Comparison of ENCODE assay signal across 10 cellular contexts in genomic region chr17:32558997-32559650, GRCh38.
DNase-seq lines count a peak whose midpoint lies in the region; ATAC-seq and TF ChIP-seq lines count a peak whose summit lies in the region.
"Had no signal": no experiment of that assay in that cellular context is flagged by ENCODE, and none has a peak within 500 bp of the region (broad histone marks: within the 10 kb centered on the region; RNA-seq: fewer than 3 reads in every experiment).

No MANE protein-coding gene starts in this region.

- peak overlapping the region in 8 of 10 donors; percentile 23 to 70 (median 54) for H3K4me3 Mint-ChIP-seq in naive thymus-derived CD8-positive, alpha-beta T cell

- no peak for TF ChIP-seq CTCF in MM.1S (IDR thresholded peaks at IDR 0.05; ENCODE audit: low read length)
- no peak for TF ChIP-seq CTCF in tibial nerve (IDR thresholded peaks at IDR 0.05)
- no peak for TF ChIP-seq CTCF in stomach (IDR thresholded peaks at IDR 0.05)

- H3K36me3 ChIP-seq in MM.1S (replicated peaks; ENCODE audit: insufficient read depth, low read length) (no peaks in the 10 kb centered on the region), tibial nerve (no peaks in the 10 kb centered on the region), stomach (no peaks in the 10 kb centered on the region)

- TF ChIP-seq POLR2A in tibial nerve (IDR thresholded peaks at IDR 0.05) = no peak
- no peak for TF ChIP-seq POLR2A in stomach (IDR thresholded peaks at IDR 0.05)

- no peaks in the 10 kb centered on the region for H3K9me3 Mint-ChIP-seq in naive thymus-derived CD8-positive, alpha-beta T cell
- H3K9me3 Mint-ChIP-seq: activated naive CD4-positive, alpha-beta T cell treated with anti-CD3 and anti-CD28 coated beads, Interleukin-2, amount 50 U/mL, for 72 hours had no signal

- H3K9ac ChIP-seq in MM.1S (ENCODE audit: low read length) = no peak overlapping the region

- no peaks in the 10 kb centered on the region for H4K20me1 ChIP-seq in MM.1S (ENCODE audit: insufficient read depth, low read length)

- no peak overlapping the region for H3K4me3 ChIP-seq in MM.1S (ENCODE audit: low read length)
- H3K4me3 ChIP-seq in right cardiac atrium (ENCODE audit: low read length) = no peak overlapping the region
- no peak overlapping the region for H3K4me3 ChIP-seq in tibial nerve
- H3K4me3 ChIP-seq in stomach = no peak overlapping the region

- intact Hi-C loops in right cardiac atrium (cut with DNase I) (no loop called here), stomach (cut with DNase I; ENCODE audit: low total_unique reads) (no loop called here)

- H2AFZ ChIP-seq in MM.1S (ENCODE audit: low read length) = no peak overlapping the region

- 70% methylated on average over 4 of the region's 4 CpGs for WGBS in right cardiac atrium
- 70 to 76% methylated on average over 4 of the region's 4 CpGs for WGBS in tibial nerve, 2 donors
- 65 to 75% (median 71%) methylated on average over 4 of the region's 4 CpGs for WGBS in stomach, 5 donors

- no peaks in the 10 kb centered on the region for H3K9me2 ChIP-seq in MM.1S (replicated peaks; ENCODE audit: insufficient read depth, low read length)

- H3K27me3 ChIP-seq in MM.1S (replicated peaks; ENCODE audit: insufficient read depth, low read length) (no peaks in the 10 kb centered on the region), right cardiac atrium (ENCODE audit: control insufficient read depth, insufficient read depth) (no peaks in the 10 kb centered on the region), tibial nerve (no peaks in the 10 kb centered on the region), stomach (no peaks in the 10 kb centered on the region)

- no peak overlapping the region for H3K4me2 ChIP-seq in MM.1S (ENCODE audit: low read depth, low read length)

- DNase-seq in DMS 273 (lab: John Stamatoyannopoulos, UW; ENCODE audit: unreplicated experiment) (peak; percentile 23), DMS 273 treated with DMSO at 0.1 percent for 48 hours (lab: John Stamatoyannopoulos, UW) (no peak), MM.1S (peak; percentile 75), right cardiac atrium (no peak), tibial nerve (ENCODE audit: low spot score in 2 of 2) (no peak), stomach (no peak)
- DNase-seq in naive thymus-derived CD8-positive, alpha-beta T cell = no peak

- no peaks in the 10 kb centered on the region for H3F3A ChIP-seq in MM.1S (ENCODE audit: insufficient read depth, low read length)

- TF ChIP-seq EP300 in tibial nerve (IDR thresholded peaks at IDR 0.05) (no peak), stomach (IDR thresholded peaks at IDR 0.05) (no peak)

- H3K4me1 Mint-ChIP-seq in naive thymus-derived CD8-positive, alpha-beta T cell = peaks cover 1 to 43% (median 31%) of the 10 kb centered on the region in 4 donors

- no peaks in the 10 kb centered on the region for H3K27me3 Mint-ChIP-seq in naive thymus-derived CD8-positive, alpha-beta T cell

- ATAC-seq in HG02642 (IDR thresholded peaks at IDR 0.05; ENCODE audit: poor library complexity, unreplicated experiment) = peak; percentile 87
- ATAC-seq in naive thymus-derived CD8-positive, alpha-beta T cell = no peak
- no peak for ATAC-seq in right cardiac atrium

- H3K27ac ChIP-seq in MM.1S (ENCODE audit: low read length) (no peak overlapping the region), right cardiac atrium (ENCODE audit: low read length) (no peak overlapping the region), tibial nerve (no peak overlapping the region), stomach (no peak overlapping the region)
- H3K27ac ChIP-seq: 22Rv1 had no signal

- H3K79me2 ChIP-seq in MM.1S (ENCODE audit: low read length) = no peaks in the 10 kb centered on the region

- no peaks in the 10 kb centered on the region for H3K36me3 Mint-ChIP-seq in naive thymus-derived CD8-positive, alpha-beta T cell
- H3K36me3 Mint-ChIP-seq: activated naive CD4-positive, alpha-beta T cell treated with anti-CD3 and anti-CD28 coated beads, Interleukin-2, amount 50 U/mL, for 72 hours had no signal

- peak overlapping the region in 5 of 10 donors; percentile 12 to 76 (median 27) for H3K27ac Mint-ChIP-seq in naive thymus-derived CD8-positive, alpha-beta T cell

- peaks cover 14% of the 10 kb centered on the region; the same call in 1 of the 2 replicates for H3K4me1 ChIP-seq in MM.1S (ENCODE audit: low read length)
- no peaks in the 10 kb centered on the region for H3K4me1 ChIP-seq in right cardiac atrium (ENCODE audit: control insufficient read depth, insufficient read depth, low read length)
- H3K4me1 ChIP-seq in tibial nerve = peaks cover 0 to 6% (median 0%) of the 10 kb centered on the region in 4 donors
- peaks cover 4 to 23% (median 16%) of the 10 kb centered on the region in 4 donors for H3K4me1 ChIP-seq in stomach

- H3K9me3 ChIP-seq in MM.1S (replicated peaks; ENCODE audit: insufficient read depth, low read length) = no peaks in the 10 kb centered on the region
- no peaks in the 10 kb centered on the region for H3K9me3 ChIP-seq in right cardiac atrium (ENCODE audit: control insufficient read depth, low read length)
- H3K9me3 ChIP-seq in tibial nerve = no peaks in the 10 kb centered on the region
- no peaks in the 10 kb centered on the region for H3K9me3 ChIP-seq in stomach

- POLR2A ChIA-PET in naive thymus-derived CD8-positive, alpha-beta T cell (lab: Charles Lee) = interaction anchor here (1.5 kb wide), 1 partner anchor 72 kb away, joined by 8 read pairs; the partner anchor contains the start of gene CDK5R1

Comparison
In these comparisons a context has a peak if more than half of its experiments do, and no peak if none do; other contexts are left out.
1. DNase-seq: peak in DMS 273 (single experiment) and MM.1S (single experiment); none in DMS 273 treated with DMSO at 0.1 percent for 48 hours (single experiment), naive thymus-derived CD8-positive, alpha-beta T cell (0 of 10), right cardiac atrium (0 of 3), tibial nerve (0 of 2) and stomach (single experiment).